Comparison of ENCODE assay signal across 10 cellular contexts in genomic region chr20:51128198-51128597, GRCh38.
DNase-seq lines count a peak whose midpoint lies in the region; ATAC-seq and TF ChIP-seq lines count a peak whose summit lies in the region.
"Had no signal": no experiment of that assay in that cellular context is flagged by ENCODE, and none has a peak within 500 bp of the region (broad histone marks: within the 10 kb centered on the region; RNA-seq: fewer than 3 reads in every experiment).

No MANE protein-coding gene starts in this region.

- peaks cover 19% of the 10 kb centered on the region for H3K27me3 Mint-ChIP-seq in activated T-cell treated with anti-CD3 and anti-CD28 coated beads, Interleukin-2, amount 50 U/mL, for 24 hours
- H3K27me3 Mint-ChIP-seq in chondrocyte (ENCODE audit: low read depth): peaks cover 3% of the 10 kb centered on the region

- peaks cover 18% of the 10 kb centered on the region for H3K4me1 Mint-ChIP-seq in activated T-cell treated with anti-CD3 and anti-CD28 coated beads, Interleukin-2, amount 50 U/mL, for 24 hours (ENCODE audit: low read depth)
- H3K4me1 Mint-ChIP-seq in chondrocyte (ENCODE audit: low read depth): peaks cover 10% of the 10 kb centered on the region
- peaks cover 19% of the 10 kb centered on the region for H3K4me1 Mint-ChIP-seq in stimulated activated effector memory CD8-positive, alpha-beta T cell treated with anti-CD3 and anti-CD28 coated beads, Interleukin-12 subunit alpha, Interleukin-12 subunit beta, amount 100 ng/mL, for 72 hours

- no peak for TF ChIP-seq CTCF in chondrocyte (IDR thresholded peaks at IDR 0.05)

- DNase-seq in activated T-cell treated with anti-CD3 and anti-CD28 coated beads, Interleukin-2, amount 50 U/mL, for 24 hours: no peak
- DNase-seq in activated T-cell treated with anti-CD3 and anti-CD28 coated beads for 4 hours: no peak
- DNase-seq in HK-2 (ENCODE audit: unreplicated experiment): peak; percentile 10
- no peak for DNase-seq in chondrocyte (ENCODE audit: low spot score)
- no peak for DNase-seq in stimulated activated effector memory CD8-positive, alpha-beta T cell treated with anti-CD3 and anti-CD28 coated beads, Interleukin-12 subunit alpha, Interleukin-12 subunit beta, amount 100 ng/mL, for 72 hours (ENCODE audit: low spot score in 2 of 2)
- DNase-seq in UCSD-AML1 (lab: John Stamatoyannopoulos, UW; ENCODE audit: unreplicated experiment): no peak
- no peak for DNase-seq in activated effector memory CD4-positive, alpha-beta T cell treated with Interleukin-2 at 50 U/mL for 16 hours
- DNase-seq: amygdala, Caco-2 had no signal

- no peaks in the 10 kb centered on the region for H3K9me3 Mint-ChIP-seq in activated T-cell treated with anti-CD3 and anti-CD28 coated beads, Interleukin-2, amount 50 U/mL, for 24 hours
- no peaks in the 10 kb centered on the region for H3K9me3 Mint-ChIP-seq in chondrocyte (ENCODE audit: low read depth)
- no peaks in the 10 kb centered on the region for H3K9me3 Mint-ChIP-seq in stimulated activated effector memory CD8-positive, alpha-beta T cell treated with anti-CD3 and anti-CD28 coated beads, Interleukin-12 subunit alpha, Interleukin-12 subunit beta, amount 100 ng/mL, for 72 hours

- no peaks in the 10 kb centered on the region for H3K36me3 Mint-ChIP-seq in activated T-cell treated with anti-CD3 and anti-CD28 coated beads, Interleukin-2, amount 50 U/mL, for 24 hours (ENCODE audit: low read depth)
- H3K36me3 Mint-ChIP-seq in chondrocyte (ENCODE audit: low read depth): no peaks in the 10 kb centered on the region
- no peaks in the 10 kb centered on the region for H3K36me3 Mint-ChIP-seq in stimulated activated effector memory CD8-positive, alpha-beta T cell treated with anti-CD3 and anti-CD28 coated beads, Interleukin-12 subunit alpha, Interleukin-12 subunit beta, amount 100 ng/mL, for 72 hours

- peak overlapping the region; percentile 47 for H3K27ac Mint-ChIP-seq in activated T-cell treated with anti-CD3 and anti-CD28 coated beads, Interleukin-2, amount 50 U/mL, for 24 hours
- H3K27ac Mint-ChIP-seq in chondrocyte (ENCODE audit: unreplicated experiment): peak overlapping the region; percentile 62
- H3K27ac Mint-ChIP-seq in stimulated activated effector memory CD8-positive, alpha-beta T cell treated with anti-CD3 and anti-CD28 coated beads, Interleukin-12 subunit alpha, Interleukin-12 subunit beta, amount 100 ng/mL, for 72 hours: peak overlapping the region; percentile 80

- H3K4me3 Mint-ChIP-seq in activated T-cell treated with anti-CD3 and anti-CD28 coated beads, Interleukin-2, amount 50 U/mL, for 24 hours: no peak overlapping the region
- H3K4me3 Mint-ChIP-seq in chondrocyte (ENCODE audit: unreplicated experiment): no peak overlapping the region
- H3K4me3 Mint-ChIP-seq in stimulated activated effector memory CD8-positive, alpha-beta T cell treated with anti-CD3 and anti-CD28 coated beads, Interleukin-12 subunit alpha, Interleukin-12 subunit beta, amount 100 ng/mL, for 72 hours: peak overlapping the region; percentile 51

- peak; percentile 94 for ATAC-seq in stimulated activated effector memory CD8-positive, alpha-beta T cell treated with anti-CD3 and anti-CD28 coated beads, Interleukin-12 subunit alpha, Interleukin-12 subunit beta, amount 100 ng/mL, for 72 hours
- no peak for ATAC-seq in GM18517 (IDR thresholded peaks at IDR 0.05; ENCODE audit: unreplicated experiment)
